10 cellular contexts compared by ENCODE assay signal in genomic region chr2:226143097-226143496, GRCh38.
"Had no signal": no experiment of that assay in that cellular context is flagged by ENCODE, and none has a peak within 500 bp of the region (broad histone marks: within the 10 kb centered on the region; RNA-seq: fewer than 3 reads in every experiment).

No MANE protein-coding gene starts in this region.

- H3K4me2 ChIP-seq: GM23338 had no signal

- H2AFZ ChIP-seq: GM23338 had no signal

- H3K4me3 ChIP-seq: GM23338, K562 had no signal

- DNase-seq: H9, HCEC 1CT, HFFc6, IMR-90, KG1 had no signal

- ATAC-seq: GM23338, K562 had no signal

- FAIRE-seq: H1, H54, HTR-8/SVneo, K562 had no signal
